Comparison of ENCODE assay signal across 1 cellular context in the genomic region with DNA sequence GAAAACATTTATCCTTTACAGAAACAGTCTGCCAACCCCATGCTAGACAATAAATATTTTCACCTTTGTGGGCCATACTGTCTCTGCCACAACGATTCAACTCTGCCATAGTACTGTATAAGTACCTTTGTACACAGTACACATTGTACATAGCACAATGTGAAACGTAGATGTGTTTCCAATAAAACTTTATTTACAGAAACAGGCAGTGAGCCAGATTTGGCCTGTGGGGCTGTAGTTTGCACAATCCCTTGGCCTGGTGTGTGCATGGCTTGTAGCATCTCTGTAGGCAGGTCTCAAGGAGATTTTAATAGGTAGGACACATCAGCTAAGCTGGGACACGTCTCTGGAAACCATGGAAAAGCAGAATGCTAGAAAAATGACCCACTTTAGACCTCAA.
A peak's percentile ranks its signal among the peaks of the same experiment; 100 is the strongest.
TF ChIP-seq lines count a peak whose summit lies in the region.

No MANE protein-coding gene starts in this region.

TF ChIP-seq in HepG2, 621 proteins besides CTCF, POLR2A, EP300 and RAD21:
- TF ChIP-seq ZBTB40 (IDR thresholded peaks at IDR 0.05) (no peak), ZBTB40 (CRISPR knock-in tag; IDR thresholded peaks at IDR 0.05) (peak; percentile 74; the same call in 1 of the 2 replicates)
- TF ChIP-seq, protein P1, sequence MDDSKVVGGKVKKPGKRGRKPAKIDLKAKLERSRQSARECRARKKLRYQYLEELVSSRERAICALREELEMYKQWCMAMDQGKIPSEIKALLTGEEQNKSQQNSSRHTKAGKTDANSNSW (CRISPR knock-in tag; IDR thresholded peaks at IDR 0.05; ENCODE audit: borderline replicate concordance), result no peak
